13 cellular contexts compared by ENCODE assay signal in the genomic region with DNA sequence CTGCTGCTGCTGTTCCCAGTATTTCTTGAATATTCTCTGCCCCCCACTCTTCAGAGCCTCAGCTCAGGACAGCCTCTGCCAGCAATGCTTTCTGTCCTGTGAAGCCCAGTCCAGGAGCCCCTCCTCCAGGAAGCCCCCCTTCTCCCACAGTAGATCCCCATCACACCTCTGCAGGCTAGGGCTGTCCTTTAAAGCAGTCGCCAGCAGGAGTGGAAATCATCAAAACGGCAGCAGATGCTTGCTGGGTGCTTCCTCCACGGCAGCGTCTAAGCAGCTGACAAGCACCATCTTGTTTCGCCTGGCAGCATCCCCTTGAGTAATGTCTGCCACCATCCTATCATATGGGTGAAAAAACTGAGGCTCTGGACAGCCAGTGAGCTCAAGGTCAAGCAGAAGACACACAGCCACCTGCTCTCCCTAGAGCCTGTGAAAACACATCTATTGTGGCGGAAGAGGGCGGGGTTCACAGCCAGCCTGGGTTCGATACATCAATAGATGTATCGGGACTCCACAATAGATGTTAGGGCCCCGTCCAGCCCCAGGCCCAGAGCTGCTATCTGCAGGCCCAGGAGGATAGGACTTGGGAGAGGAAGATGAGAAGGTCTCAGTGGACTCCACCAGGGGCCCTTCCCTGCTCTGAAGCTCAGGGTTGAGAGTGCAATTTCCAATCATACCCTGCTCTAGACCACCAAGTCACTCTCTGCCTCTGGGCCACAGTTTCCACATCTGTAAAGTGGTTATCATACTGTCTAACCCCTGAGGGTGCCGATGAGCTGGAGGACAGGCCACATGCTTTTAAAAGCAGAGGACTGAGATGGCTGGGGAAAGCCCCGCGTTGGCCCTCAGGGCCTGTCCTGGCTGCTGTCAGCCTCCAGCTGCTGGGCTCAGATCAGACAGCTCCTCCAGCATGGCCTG. TPM values are rescaled to one million over a fixed set of nuclear protein-coding genes. Genes with fewer than 3 reads are reported as not detected.
A peak's percentile ranks its signal among the peaks of the same experiment; 100 is the strongest.
DNase-seq lines count a peak whose midpoint lies in the region; ATAC-seq and TF ChIP-seq lines count a peak whose summit lies in the region.
"Had no signal": no experiment of that assay in that cellular context is flagged by ENCODE, and none has a peak within 500 bp of the region (broad histone marks: within the 10 kb centered on the region; RNA-seq: fewer than 3 reads in every experiment).

No MANE protein-coding gene starts in this region.

- H3K27ac Mint-ChIP-seq in activated CD8-positive, alpha-beta memory T cell treated with anti-CD3 and anti-CD28 coated beads, Interleukin-2, amount 10 ng/mL, durations not matched to agents 7 days and 5 days: peak overlapping the region; percentile 96
- peak overlapping the region; percentile 97 for H3K27ac Mint-ChIP-seq in activated CD4-positive, alpha-beta memory T cell treated with anti-CD3 and anti-CD28 coated beads for 36 hours
- H3K27ac Mint-ChIP-seq in stimulated activated naive CD8-positive, alpha-beta T cell treated with anti-CD3 and anti-CD28 coated beads, Interleukin-15, amount 100 ng/mL, for 72 hours: peak overlapping the region; percentile 87 to 97
- no peak overlapping the region for H3K27ac Mint-ChIP-seq in neural progenitor cell
- H3K27ac Mint-ChIP-seq: HFFc6 had no signal

- H3K9me3 ChIP-seq in neural progenitor cell (ENCODE audit: low read depth): no peaks in the 10 kb centered on the region
- H3K9me3 ChIP-seq: gastrocnemius medialis had no signal

- peaks cover 92% of the 10 kb centered on the region for H3K4me1 Mint-ChIP-seq in activated CD8-positive, alpha-beta memory T cell treated with anti-CD3 and anti-CD28 coated beads, Interleukin-2, amount 10 ng/mL, durations not matched to agents 7 days and 5 days
- peaks cover 76% of the 10 kb centered on the region for H3K4me1 Mint-ChIP-seq in activated CD4-positive, alpha-beta memory T cell treated with anti-CD3 and anti-CD28 coated beads for 36 hours (ENCODE audit: low read depth)
- H3K4me1 Mint-ChIP-seq in stimulated activated naive CD8-positive, alpha-beta T cell treated with anti-CD3 and anti-CD28 coated beads, Interleukin-15, amount 100 ng/mL, for 72 hours: peaks cover 99% of the 10 kb centered on the region
- peaks cover 23% of the 10 kb centered on the region for H3K4me1 Mint-ChIP-seq in neural progenitor cell

- intact Hi-C loops in activated CD4-positive, alpha-beta memory T cell treated with anti-CD3 and anti-CD28 coated beads for 36 hours (cut with micrococcal nuclease): no loop called here

- ATAC-seq in activated CD8-positive, alpha-beta memory T cell treated with anti-CD3 and anti-CD28 coated beads, Interleukin-2, amount 10 ng/mL, durations not matched to agents 7 days and 5 days: peak; percentile 4
- ATAC-seq in stimulated activated naive CD8-positive, alpha-beta T cell treated with anti-CD3 and anti-CD28 coated beads, Interleukin-15, amount 100 ng/mL, for 72 hours: peak; percentile 50
- no peak for ATAC-seq in GM18873 (IDR thresholded peaks at IDR 0.05; ENCODE audit: low FRiP score, unreplicated experiment)

- peak overlapping the region; percentile 26 for H3K4me3 Mint-ChIP-seq in activated CD8-positive, alpha-beta memory T cell treated with anti-CD3 and anti-CD28 coated beads, Interleukin-2, amount 10 ng/mL, durations not matched to agents 7 days and 5 days
- no peak overlapping the region for H3K4me3 Mint-ChIP-seq in activated CD4-positive, alpha-beta memory T cell treated with anti-CD3 and anti-CD28 coated beads for 36 hours
- peak overlapping the region; percentile 27 to 58 for H3K4me3 Mint-ChIP-seq in stimulated activated naive CD8-positive, alpha-beta T cell treated with anti-CD3 and anti-CD28 coated beads, Interleukin-15, amount 100 ng/mL, for 72 hours
- H3K4me3 Mint-ChIP-seq in neural progenitor cell: no peak overlapping the region
- H3K4me3 Mint-ChIP-seq: HFFc6 had no signal

- no peaks in the 10 kb centered on the region for H4K20me1 ChIP-seq in neural progenitor cell (ENCODE audit: low read depth)

- no peaks in the 10 kb centered on the region for H3K9me3 Mint-ChIP-seq in activated CD8-positive, alpha-beta memory T cell treated with anti-CD3 and anti-CD28 coated beads, Interleukin-2, amount 10 ng/mL, durations not matched to agents 7 days and 5 days (ENCODE audit: low read depth)
- no peaks in the 10 kb centered on the region for H3K9me3 Mint-ChIP-seq in activated CD4-positive, alpha-beta memory T cell treated with anti-CD3 and anti-CD28 coated beads for 36 hours
- no peaks in the 10 kb centered on the region for H3K9me3 Mint-ChIP-seq in stimulated activated naive CD8-positive, alpha-beta T cell treated with anti-CD3 and anti-CD28 coated beads, Interleukin-15, amount 100 ng/mL, for 72 hours
- peaks cover 12% of the 10 kb centered on the region for H3K9me3 Mint-ChIP-seq in neural progenitor cell

- no peak overlapping the region for H3K4me3 ChIP-seq in neural progenitor cell
- H3K4me3 ChIP-seq: gastrocnemius medialis had no signal

- no peak for TF ChIP-seq CTCF in neural progenitor cell (IDR thresholded peaks at IDR 0.05)

- POLR2A ChIA-PET in activated CD4-positive, alpha-beta memory T cell treated with anti-CD3 and anti-CD28 coated beads for 36 hours (lab: Charles Lee): interaction anchor here (1.3 to 7.1 kb wide), 2 partner anchors 14 to 111 kb away, joined by 4 to 69 read pairs; partner anchors contain the start of gene RUNX3

- no peak for DNase-seq in activated CD8-positive, alpha-beta memory T cell treated with anti-CD3 and anti-CD28 coated beads, Interleukin-2, amount 10 ng/mL, durations not matched to agents 7 days and 5 days
- DNase-seq in activated CD8-positive, alpha-beta memory T cell treated with anti-CD3 and anti-CD28 coated beads, Interleukin-2, amount 50 U/mL, for 48 hours: no peak
- DNase-seq in activated CD4-positive, alpha-beta memory T cell treated with anti-CD3 and anti-CD28 coated beads for 36 hours: peak; percentile 43
- DNase-seq in islet precursor cell: peak; percentile 85
- peak in 1 of 2 donors; percentile 66 for DNase-seq in stimulated activated naive CD8-positive, alpha-beta T cell treated with anti-CD3 and anti-CD28 coated beads, Interleukin-15, amount 100 ng/mL, for 72 hours
- no peak for DNase-seq in cerebellar cortex (ENCODE audit: low spot score)
- no peak for DNase-seq in neural progenitor cell (ENCODE audit: low spot score)
- DNase-seq: activated CD4-positive, alpha-beta T cell treated with anti-CD3 and anti-CD28 coated beads for 48 hours; gastrocnemius medialis; HFFc6; kidney had no signal

- no peak overlapping the region for H3K27ac ChIP-seq in neural progenitor cell
- H3K27ac ChIP-seq: gastrocnemius medialis, KMS-11 had no signal

- H3K36me3 Mint-ChIP-seq in activated CD8-positive, alpha-beta memory T cell treated with anti-CD3 and anti-CD28 coated beads, Interleukin-2, amount 10 ng/mL, durations not matched to agents 7 days and 5 days: peaks cover 61% of the 10 kb centered on the region
- H3K36me3 Mint-ChIP-seq in activated CD4-positive, alpha-beta memory T cell treated with anti-CD3 and anti-CD28 coated beads for 36 hours: peaks cover 68% of the 10 kb centered on the region
- peaks cover 5% of the 10 kb centered on the region for H3K36me3 Mint-ChIP-seq in neural progenitor cell

- no peaks in the 10 kb centered on the region for H3K27me3 ChIP-seq in neural progenitor cell
- H3K27me3 ChIP-seq: gastrocnemius medialis had no signal

- CTCF ChIA-PET in activated CD8-positive, alpha-beta memory T cell treated with anti-CD3 and anti-CD28 coated beads, Interleukin-2, amount 10 ng/mL, durations not matched to agents 7 days and 5 days (lab: Charles Lee): interaction anchor here (1.0 to 7.0 kb wide), 10 partner anchors 14 to 188 kb away, joined by 3 to 86 read pairs (median 6); partner anchors contain the start of gene RUNX3
- CTCF ChIA-PET in activated CD4-positive, alpha-beta memory T cell treated with anti-CD3 and anti-CD28 coated beads for 36 hours (lab: Charles Lee): interaction anchor here (0.8 to 1.8 kb wide), 5 partner anchors 17 to 188 kb away, joined by 3 to 6 read pairs (median 4); partner anchors contain the start of gene RUNX3

- H2AFZ ChIP-seq in neural progenitor cell (replicated peaks): no peak overlapping the region

- no peak overlapping the region for H3K9ac ChIP-seq in neural progenitor cell
- H3K9ac ChIP-seq: KMS-11 had no signal

- no peak overlapping the region for H3K4me2 ChIP-seq in neural progenitor cell
- H3K4me2 ChIP-seq: KMS-11 had no signal

- H3K27me3 Mint-ChIP-seq in activated CD8-positive, alpha-beta memory T cell treated with anti-CD3 and anti-CD28 coated beads, Interleukin-2, amount 10 ng/mL, durations not matched to agents 7 days and 5 days: no peaks in the 10 kb centered on the region
- H3K27me3 Mint-ChIP-seq in activated CD4-positive, alpha-beta memory T cell treated with anti-CD3 and anti-CD28 coated beads for 36 hours: no peaks in the 10 kb centered on the region
- H3K27me3 Mint-ChIP-seq in stimulated activated naive CD8-positive, alpha-beta T cell treated with anti-CD3 and anti-CD28 coated beads, Interleukin-15, amount 100 ng/mL, for 72 hours: no peaks in the 10 kb centered on the region
- H3K27me3 Mint-ChIP-seq in neural progenitor cell (ENCODE audit: insufficient read depth, low read depth): peaks cover 11% of the 10 kb centered on the region

- H3K4me1 ChIP-seq in neural progenitor cell: peaks cover 4% of the 10 kb centered on the region

- H3F3A ChIP-seq in neural progenitor cell (ENCODE audit: low read depth): no peaks in the 10 kb centered on the region

- no peaks in the 10 kb centered on the region for H3K36me3 ChIP-seq in neural progenitor cell
- H3K36me3 ChIP-seq: gastrocnemius medialis had no signal

- H3K79me2 ChIP-seq in neural progenitor cell (ENCODE audit: low read depth): no peaks in the 10 kb centered on the region

RNA-seq across cellular contexts. Expression of gene RUNX3, which starts 17.5 kb away (rescaled TPM):
- 100 to 1,000 TPM; 224 to 246 TPM for total RNA-seq in activated CD8-positive, alpha-beta memory T cell treated with anti-CD3 and anti-CD28 coated beads, Interleukin-2, amount 10 ng/mL, durations not matched to agents 7 days and 5 days
- total RNA-seq in activated CD4-positive, alpha-beta memory T cell treated with anti-CD3 and anti-CD28 coated beads for 36 hours: 100 to 1,000 TPM; 153 to 155 TPM
- 0.09 TPM in 1 of 2 replicates, not detected in the other for total RNA-seq in neural progenitor cell (ENCODE audit: low replicate concordance)
- total RNA-seq: HFFc6 had no signal

Comparison
In these comparisons a context has a peak if more than half of its experiments do, and no peak if none do; other contexts are left out.
1. DNase-seq: peak in activated CD4-positive, alpha-beta memory T cell treated with anti-CD3 and anti-CD28 coated beads for 36 hours (single experiment) and islet precursor cell (single experiment); none in activated CD8-positive, alpha-beta memory T cell treated with anti-CD3 and anti-CD28 coated beads, Interleukin-2, amount 10 ng/mL, durations not matched to agents 7 days and 5 days (single experiment), activated CD8-positive, alpha-beta memory T cell treated with anti-CD3 and anti-CD28 coated beads, Interleukin-2, amount 50 U/mL, for 48 hours (single experiment), cerebellar cortex (single experiment) and neural progenitor cell (single experiment).
2. H3K4me3 Mint-ChIP-seq: peak in activated CD8-positive, alpha-beta memory T cell treated with anti-CD3 and anti-CD28 coated beads, Interleukin-2, amount 10 ng/mL, durations not matched to agents 7 days and 5 days (single experiment) and stimulated activated naive CD8-positive, alpha-beta T cell treated with anti-CD3 and anti-CD28 coated beads, Interleukin-15, amount 100 ng/mL, for 72 hours (2 of 2); none in activated CD4-positive, alpha-beta memory T cell treated with anti-CD3 and anti-CD28 coated beads for 36 hours (single experiment) and neural progenitor cell (single experiment).
3. RNA of gene RUNX3, which starts 17.5 kb away (total RNA-seq): 224 to 246 TPM in activated CD8-positive, alpha-beta memory T cell treated with anti-CD3 and anti-CD28 coated beads, Interleukin-2, amount 10 ng/mL, durations not matched to agents 7 days and 5 days and 153 to 155 TPM in activated CD4-positive, alpha-beta memory T cell treated with anti-CD3 and anti-CD28 coated beads for 36 hours; 0.09 TPM in neural progenitor cell; every median in the first group is over 100 times any median in the second.